Comparison of ENCODE assay signal across 1 cellular context in the genomic region with DNA sequence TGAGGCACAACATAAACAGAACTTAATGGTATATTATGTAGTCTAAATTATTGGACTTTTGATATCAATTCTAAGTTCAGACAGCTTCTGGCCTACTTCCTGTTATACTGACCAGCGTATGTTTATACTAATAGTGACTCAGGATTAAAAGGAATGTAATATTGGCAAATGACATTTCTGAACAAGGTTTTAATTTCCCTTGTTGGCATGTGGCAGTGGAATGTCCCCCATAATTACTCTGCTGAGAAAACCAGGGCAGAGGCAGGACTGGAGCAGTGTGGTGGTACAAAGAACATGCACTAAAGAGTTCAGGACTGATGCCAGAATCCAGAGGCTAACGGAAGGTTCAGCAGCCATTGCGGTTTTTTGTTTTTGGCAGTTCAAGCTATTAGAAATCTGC.
TF ChIP-seq lines count a peak whose summit lies in the region.

No MANE protein-coding gene starts in this region.

TF ChIP-seq in SK-N-SH, 30 proteins besides CTCF, POLR2A, EP300 and RAD21 (continued from another document):
- TF ChIP-seq YY1 (IDR thresholded peaks at IDR 0.05; ENCODE audit: low read depth) (no peak; the same call in 1 of the 2 replicates), TAF1 (IDR thresholded peaks at IDR 0.05; ENCODE audit: borderline replicate concordance, low read depth, low read length) (no peak), SIN3A (IDR thresholded peaks at IDR 0.05; ENCODE audit: borderline replicate concordance, low read depth, low read length) (0 out of 2 replicates have a peak, but pooled peaks have one; percentile 37), CHD2 (IDR thresholded peaks at IDR 0.05; ENCODE audit: low read length, partially characterized antibody) (no peak), NFIC (IDR thresholded peaks at IDR 0.05; ENCODE audit: borderline replicate concordance) (peak; percentile 88), TEAD4 (IDR thresholded peaks at IDR 0.05; ENCODE audit: borderline replicate concordance, insufficient read depth) (peak; percentile 43; the same call in 1 of the 2 replicates), ELF1 (IDR thresholded peaks at IDR 0.05) (no peak), NRF1 (IDR thresholded peaks at IDR 0.05; ENCODE audit: low read depth, low read length) (no peak), FOXJ3 (CRISPR knock-in tag; IDR thresholded peaks at IDR 0.05) (no peak), EZH2phosphoT487 (IDR thresholded peaks at IDR 0.05; ENCODE audit: borderline replicate concordance, low read depth) (no peak), JUND (IDR thresholded peaks at IDR 0.05) (peak; percentile 55)
- TF ChIP-seq, protein P1, sequence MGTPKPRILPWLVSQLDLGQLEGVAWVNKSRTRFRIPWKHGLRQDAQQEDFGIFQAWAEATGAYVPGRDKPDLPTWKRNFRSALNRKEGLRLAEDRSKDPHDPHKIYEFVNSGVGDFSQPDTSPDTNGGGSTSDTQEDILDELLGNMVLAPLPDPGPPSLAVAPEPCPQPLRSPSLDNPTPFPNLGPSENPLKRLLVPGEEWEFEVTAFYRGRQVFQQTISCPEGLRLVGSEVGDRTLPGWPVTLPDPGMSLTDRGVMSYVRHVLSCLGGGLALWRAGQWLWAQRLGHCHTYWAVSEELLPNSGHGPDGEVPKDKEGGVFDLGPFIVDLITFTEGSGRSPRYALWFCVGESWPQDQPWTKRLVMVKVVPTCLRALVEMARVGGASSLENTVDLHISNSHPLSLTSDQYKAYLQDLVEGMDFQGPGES (IDR thresholded peaks at IDR 0.05; ENCODE audit: low read depth, low read length), result no peak
- TF ChIP-seq, protein P2, sequence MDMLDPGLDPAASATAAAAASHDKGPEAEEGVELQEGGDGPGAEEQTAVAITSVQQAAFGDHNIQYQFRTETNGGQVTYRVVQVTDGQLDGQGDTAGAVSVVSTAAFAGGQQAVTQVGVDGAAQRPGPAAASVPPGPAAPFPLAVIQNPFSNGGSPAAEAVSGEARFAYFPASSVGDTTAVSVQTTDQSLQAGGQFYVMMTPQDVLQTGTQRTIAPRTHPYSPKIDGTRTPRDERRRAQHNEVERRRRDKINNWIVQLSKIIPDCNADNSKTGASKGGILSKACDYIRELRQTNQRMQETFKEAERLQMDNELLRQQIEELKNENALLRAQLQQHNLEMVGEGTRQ (IDR thresholded peaks at IDR 0.05; ENCODE audit: borderline replicate concordance, low read depth, low read length), result no peak
